In the genomic region with DNA sequence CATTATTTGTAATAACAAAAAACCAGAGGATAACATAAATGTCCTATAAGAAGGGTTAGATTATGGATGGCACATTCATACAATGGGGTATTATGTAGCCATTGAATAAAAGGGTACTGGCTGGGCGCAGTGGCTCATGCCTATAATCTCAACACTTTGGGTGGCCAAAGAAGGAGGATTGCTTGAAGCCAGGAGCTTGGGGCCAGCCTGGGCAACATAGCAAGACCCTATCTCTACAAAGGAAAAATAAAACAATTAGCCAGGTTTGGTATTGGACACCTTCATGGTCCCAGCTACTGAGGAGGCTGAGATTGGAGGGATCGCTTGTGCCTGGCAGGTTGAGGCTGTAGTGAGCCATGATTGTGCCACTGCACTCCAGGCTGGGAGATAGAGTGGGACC, we compare ENCODE assay signal across 1 cellular context.
TF ChIP-seq lines count a peak whose summit lies in the region.

No MANE protein-coding gene starts in this region.

TF ChIP-seq in HepG2, 621 proteins besides CTCF, POLR2A, EP300 and RAD21:
- TF ChIP-seq AGO1 (IDR thresholded peaks at IDR 0.05; ENCODE audit: low read depth, low read length, poor library complexity, severe bottlenecking), result no peak
- TF ChIP-seq ZFP82 (CRISPR knock-in tag; IDR thresholded peaks at IDR 0.05; ENCODE audit: borderline replicate concordance), result no peak
- TF ChIP-seq ZNF121 (CRISPR knock-in tag; IDR thresholded peaks at IDR 0.05), result peak; percentile 50; the same call in 1 of the 2 replicates
